In the genomic region with DNA sequence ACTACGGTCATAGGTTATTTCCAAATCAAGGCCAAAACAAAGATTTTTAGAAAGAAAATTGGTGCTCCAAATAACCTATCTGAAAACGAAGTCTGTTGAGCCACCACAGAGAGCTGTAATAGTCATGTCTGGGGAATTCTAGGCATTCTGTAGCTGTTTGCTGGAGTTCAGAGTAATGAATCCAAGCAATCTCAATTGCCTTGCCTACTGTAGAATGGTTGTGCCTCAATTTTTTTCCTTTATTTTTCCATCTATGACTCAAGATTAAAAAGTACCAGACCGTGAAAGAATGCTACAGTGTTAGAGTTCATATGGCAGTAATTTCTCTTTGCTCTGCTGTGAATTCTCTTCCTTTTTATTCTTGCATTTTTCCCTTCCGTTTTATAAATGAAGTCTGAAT, we compare ENCODE assay signal across 1 cellular context.
TF ChIP-seq lines count a peak whose summit lies in the region.

No MANE protein-coding gene starts in this region.

TF ChIP-seq in SK-N-SH, 30 proteins besides CTCF, POLR2A, EP300 and RAD21 (continued from another document):
- no peak for TF ChIP-seq NRF1 (IDR thresholded peaks at IDR 0.05; ENCODE audit: low read depth, low read length)
- TF ChIP-seq FOXM1 (IDR thresholded peaks at IDR 0.05; ENCODE audit: low read depth), result peak; percentile 51; the same call in 1 of the 2 replicates
